1 cellular context compared by ENCODE assay signal in the genomic region with DNA sequence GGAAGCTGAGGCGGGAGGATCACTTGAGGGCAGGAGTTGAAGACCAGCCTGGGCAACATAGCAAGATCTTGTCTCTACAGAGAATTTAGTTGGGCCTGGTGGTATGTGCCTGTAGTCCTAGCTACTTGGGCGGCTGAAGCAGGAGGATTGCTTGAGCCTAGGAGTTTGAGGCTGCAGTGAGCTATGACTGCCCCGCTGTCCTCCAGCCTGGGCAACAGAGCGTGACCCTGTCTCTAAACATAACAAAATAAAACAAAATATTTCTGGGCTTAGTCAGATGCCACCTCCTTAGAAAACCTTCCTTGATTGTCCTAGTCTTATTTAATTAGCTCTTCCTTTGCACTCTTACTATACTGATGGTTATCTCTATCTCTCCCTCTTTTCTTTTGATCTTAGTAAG.
TF ChIP-seq lines count a peak whose summit lies in the region.

No MANE protein-coding gene starts in this region.

TF ChIP-seq in IMR-90, 13 proteins besides CTCF, POLR2A, EP300 and RAD21 (continued from another document):
- TF ChIP-seq MAZ (IDR thresholded peaks at IDR 0.05; ENCODE audit: borderline replicate concordance, low read depth, low read length): no peak
- no peak for TF ChIP-seq MAFK (IDR thresholded peaks at IDR 0.05; ENCODE audit: low read depth, low read length)
- no peak for TF ChIP-seq BHLHE40 (IDR thresholded peaks at IDR 0.05; ENCODE audit: low read depth, low read length)
- no peak for TF ChIP-seq MXI1 (IDR thresholded peaks at IDR 0.05; ENCODE audit: borderline replicate concordance, low read depth, low read length)
- no peak for TF ChIP-seq SMC3 (IDR thresholded peaks at IDR 0.05; ENCODE audit: low read depth, low read length)
- no peak for TF ChIP-seq FOS (IDR thresholded peaks at IDR 0.05; ENCODE audit: low read depth, low read length)
- TF ChIP-seq NFE2L2 (IDR thresholded peaks at IDR 0.05; ENCODE audit: low read depth, low read length): no peak
